In genomic region chr7:118870187-118870586, GRCh38 we compare ENCODE assay signal across 11 cellular contexts.
DNase-seq lines count a peak whose midpoint lies in the region; ATAC-seq and TF ChIP-seq lines count a peak whose summit lies in the region.
"Had no signal": no experiment of that assay in that cellular context is flagged by ENCODE, and none has a peak within 500 bp of the region (broad histone marks: within the 10 kb centered on the region; RNA-seq: fewer than 3 reads in every experiment).

No MANE protein-coding gene starts in this region.

- no peaks in the 10 kb centered on the region for H3K9me3 Mint-ChIP-seq in activated T-helper 1 cell treated with anti-CD3 and anti-CD28 coated beads, Interleukin-12 subunit alpha, Interleukin-12 subunit beta, Interleukin-2, Interleukin-4 antibody, amounts not matched to agents 30 ng/mL and 10 ng/mL and 1 ng/mL, durations not matched to agents 14 hours and 24 hours and 36 hours
- H3K9me3 Mint-ChIP-seq: stimulated activated naive CD8-positive, alpha-beta T cell treated with anti-CD3 and anti-CD28 coated beads, Interleukin-15, amount 100 ng/mL, for 72 hours had no signal

- no peaks in the 10 kb centered on the region for H3K36me3 Mint-ChIP-seq in activated T-helper 1 cell treated with anti-CD3 and anti-CD28 coated beads, Interleukin-12 subunit alpha, Interleukin-12 subunit beta, Interleukin-2, Interleukin-4 antibody, amounts not matched to agents 30 ng/mL and 10 ng/mL and 1 ng/mL, durations not matched to agents 14 hours and 24 hours and 36 hours (ENCODE audit: low read depth)

- H3K27me3 Mint-ChIP-seq in activated T-helper 1 cell treated with anti-CD3 and anti-CD28 coated beads, Interleukin-12 subunit alpha, Interleukin-12 subunit beta, Interleukin-2, Interleukin-4 antibody, amounts not matched to agents 30 ng/mL and 10 ng/mL and 1 ng/mL, durations not matched to agents 14 hours and 24 hours and 36 hours (ENCODE audit: insufficient read depth): no peaks in the 10 kb centered on the region
- H3K27me3 Mint-ChIP-seq: stimulated activated naive CD8-positive, alpha-beta T cell treated with anti-CD3 and anti-CD28 coated beads, Interleukin-15, amount 100 ng/mL, for 72 hours; T-helper 17 cell had no signal

- H3K36me3 ChIP-seq in GM06990 (ENCODE audit: control insufficient read depth, insufficient read depth, low read length) (no peaks in the 10 kb centered on the region), kidney epithelial cell (ENCODE audit: control insufficient read depth, insufficient read depth, low read length) (no peaks in the 10 kb centered on the region)

- no peak overlapping the region for H3K27ac Mint-ChIP-seq in activated T-helper 1 cell treated with anti-CD3 and anti-CD28 coated beads, Interleukin-12 subunit alpha, Interleukin-12 subunit beta, Interleukin-2, Interleukin-4 antibody, amounts not matched to agents 30 ng/mL and 10 ng/mL and 1 ng/mL, durations not matched to agents 14 hours and 24 hours and 36 hours
- H3K27ac Mint-ChIP-seq: stimulated activated naive CD8-positive, alpha-beta T cell treated with anti-CD3 and anti-CD28 coated beads, Interleukin-15, amount 100 ng/mL, for 72 hours; T-helper 17 cell had no signal

- no peak overlapping the region for H3K4me3 Mint-ChIP-seq in activated T-helper 1 cell treated with anti-CD3 and anti-CD28 coated beads, Interleukin-12 subunit alpha, Interleukin-12 subunit beta, Interleukin-2, Interleukin-4 antibody, amounts not matched to agents 30 ng/mL and 10 ng/mL and 1 ng/mL, durations not matched to agents 14 hours and 24 hours and 36 hours
- H3K4me3 Mint-ChIP-seq: stimulated activated naive CD8-positive, alpha-beta T cell treated with anti-CD3 and anti-CD28 coated beads, Interleukin-15, amount 100 ng/mL, for 72 hours; T-helper 17 cell had no signal

- H3K4me1 Mint-ChIP-seq in activated T-helper 1 cell treated with anti-CD3 and anti-CD28 coated beads, Interleukin-12 subunit alpha, Interleukin-12 subunit beta, Interleukin-2, Interleukin-4 antibody, amounts not matched to agents 30 ng/mL and 10 ng/mL and 1 ng/mL, durations not matched to agents 14 hours and 24 hours and 36 hours (ENCODE audit: low read depth): no peaks in the 10 kb centered on the region
- H3K4me1 Mint-ChIP-seq: stimulated activated naive CD8-positive, alpha-beta T cell treated with anti-CD3 and anti-CD28 coated beads, Interleukin-15, amount 100 ng/mL, for 72 hours; T-helper 17 cell had no signal

- peak; percentile 39 for TF ChIP-seq CTCF in GM06990 (IDR thresholded peaks at IDR 0.05; ENCODE audit: insufficient read depth, low read length, poor library complexity, severe bottlenecking)
- peak; percentile 39 for TF ChIP-seq CTCF in kidney epithelial cell (IDR thresholded peaks at IDR 0.05; ENCODE audit: insufficient read depth, low read length, poor library complexity, severe bottlenecking)

- intact Hi-C loops in activated T-helper 1 cell treated with anti-CD3 and anti-CD28 coated beads, Interleukin-12 subunit alpha, Interleukin-12 subunit beta, Interleukin-2, Interleukin-4 antibody, amounts not matched to agents 30 ng/mL and 10 ng/mL and 1 ng/mL, durations not matched to agents 14 hours and 24 hours and 36 hours (cut with micrococcal nuclease): no loop called here

- DNase-seq in GM06990 (ENCODE audit: extremely low read depth, insufficient read length) (no peak), HT1080 (ENCODE audit: low read depth) (peak; percentile 28), kidney epithelial cell (ENCODE audit: low read depth) (no peak), GM03348 (ENCODE audit: low spot score) (no peak), AG20443 (ENCODE audit: low spot score) (no peak), 8988T (no peak)
- no peak for DNase-seq in activated T-helper 1 cell treated with anti-CD3 and anti-CD28 coated beads, Interleukin-12 subunit alpha, Interleukin-12 subunit beta, Interleukin-2, Interleukin-4 antibody, amounts not matched to agents 30 ng/mL and 10 ng/mL and 1 ng/mL, durations not matched to agents 14 hours and 24 hours and 36 hours (ENCODE audit: low spot score)
- DNase-seq: NCI-H1436 treated with DMSO at 0.1 percent for 48 hours; stimulated activated naive CD8-positive, alpha-beta T cell treated with anti-CD3 and anti-CD28 coated beads, Interleukin-15, amount 100 ng/mL, for 72 hours; T-helper 17 cell had no signal

- peak; percentile 26; the same call in 1 of the 3 replicates for ATAC-seq in SK-N-SH treated with all-trans-retinoic acid at 6 μM for 48 hours
- ATAC-seq: stimulated activated naive CD8-positive, alpha-beta T cell treated with anti-CD3 and anti-CD28 coated beads, Interleukin-15, amount 100 ng/mL, for 72 hours; T-helper 17 cell had no signal

- H3K4me3 ChIP-seq in GM06990 (replicated peaks; ENCODE audit: low read depth, low read length) (no peak overlapping the region), kidney epithelial cell (ENCODE audit: low read depth, low read length) (no peak overlapping the region)

- H3K27me3 ChIP-seq in GM06990 (replicated peaks; ENCODE audit: control insufficient read depth, insufficient read depth, low read length): no peaks in the 10 kb centered on the region
- no peaks in the 10 kb centered on the region for H3K27me3 ChIP-seq in kidney epithelial cell (ENCODE audit: control insufficient read depth, insufficient read depth, low read length)

TF ChIP-seq in SK-N-SH treated with all-trans-retinoic acid at 6 μM for 48 hours, 23 proteins besides CTCF, POLR2A, EP300 and RAD21 (continues in another document):
- TF ChIP-seq ZNF8 (CRISPR knock-in tag; IDR thresholded peaks at IDR 0.05) (no peak), ARNTL (CRISPR knock-in tag; IDR thresholded peaks at IDR 0.05; ENCODE audit: borderline replicate concordance, low read depth) (no peak), ZC3H10 (CRISPR knock-in tag; IDR thresholded peaks at IDR 0.05) (no peak), TCF4 (CRISPR knock-in tag; IDR thresholded peaks at IDR 0.05; ENCODE audit: borderline replicate concordance) (no peak), PATZ1 (CRISPR knock-in tag; IDR thresholded peaks at IDR 0.05; ENCODE audit: borderline replicate concordance) (no peak), CSDC2 (CRISPR knock-in tag; IDR thresholded peaks at IDR 0.05) (no peak), ZFP30 (CRISPR knock-in tag; IDR thresholded peaks at IDR 0.05) (no peak), PPARA (CRISPR knock-in tag; IDR thresholded peaks at IDR 0.05; ENCODE audit: borderline replicate concordance) (no peak), ZNF565 (CRISPR knock-in tag; conservative IDR thresholded peaks at IDR 0.05; ENCODE audit: low read depth) (no peak), ZFP3 (CRISPR knock-in tag; IDR thresholded peaks at IDR 0.05) (no peak), POU6F1 (CRISPR knock-in tag; IDR thresholded peaks at IDR 0.05; ENCODE audit: borderline replicate concordance, low read depth) (no peak)
- TF ChIP-seq, protein P1, sequence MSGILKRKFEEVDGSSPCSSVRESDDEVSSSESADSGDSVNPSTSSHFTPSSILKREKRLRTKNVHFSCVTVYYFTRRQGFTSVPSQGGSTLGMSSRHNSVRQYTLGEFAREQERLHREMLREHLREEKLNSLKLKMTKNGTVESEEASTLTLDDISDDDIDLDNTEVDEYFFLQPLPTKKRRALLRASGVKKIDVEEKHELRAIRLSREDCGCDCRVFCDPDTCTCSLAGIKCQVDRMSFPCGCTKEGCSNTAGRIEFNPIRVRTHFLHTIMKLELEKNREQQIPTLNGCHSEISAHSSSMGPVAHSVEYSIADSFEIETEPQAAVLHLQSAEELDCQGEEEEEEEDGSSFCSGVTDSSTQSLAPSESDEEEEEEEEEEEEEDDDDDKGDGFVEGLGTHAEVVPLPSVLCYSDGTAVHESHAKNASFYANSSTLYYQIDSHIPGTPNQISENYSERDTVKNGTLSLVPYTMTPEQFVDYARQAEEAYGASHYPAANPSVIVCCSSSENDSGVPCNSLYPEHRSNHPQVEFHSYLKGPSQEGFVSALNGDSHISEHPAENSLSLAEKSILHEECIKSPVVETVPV (CRISPR knock-in tag; IDR thresholded peaks at IDR 0.05): no peak
